In genomic region chr5:124700333-124700732, GRCh38 we compare ENCODE assay signal across 21 cellular contexts. TPM values are rescaled to one million over a fixed set of nuclear protein-coding genes. Genes with fewer than 3 reads are reported as not detected.
DNase-seq lines count a peak whose midpoint lies in the region; ATAC-seq, FAIRE-seq and TF ChIP-seq lines count a peak whose summit lies in the region.
"Had no signal": no experiment of that assay in that cellular context is flagged by ENCODE, and none has a peak within 500 bp of the region (broad histone marks: within the 10 kb centered on the region; RNA-seq: fewer than 3 reads in every experiment).

No MANE protein-coding gene starts in this region.

- H3K4me1 ChIP-seq in OCI-LY1 (ENCODE audit: insufficient read depth, low read length, severe bottlenecking) = peaks cover 93% of the 10 kb centered on the region
- peaks cover 0 to 37% (median 29%) of the 10 kb centered on the region in 4 experiments for H3K4me1 ChIP-seq in H1 (replicated peaks in 1 of 4; ENCODE audit: control insufficient read depth in 3 of 4, insufficient read depth in 4 of 4, low read length in 3 of 4)

- H3K9ac ChIP-seq in OCI-LY1 (ENCODE audit: low read length) (no peak overlapping the region), H1 (replicated peaks in 1 of 4; ENCODE audit: extremely low read depth in 1 of 4, low read depth in 3 of 4, low read length in 3 of 4) (no peak overlapping the region)
- H3K9ac ChIP-seq: KMS-11 had no signal

- H3K27ac ChIP-seq in OCI-LY1 (ENCODE audit: low read depth, low read length, poor library complexity, severe bottlenecking) (peak overlapping the region; percentile 97), H1 (ENCODE audit: low read depth, low read length) (no peak overlapping the region)
- H3K27ac ChIP-seq: KMS-11, PC-9 had no signal

- ATAC-seq in HG02884 (IDR thresholded peaks at IDR 0.05; ENCODE audit: unreplicated experiment) = no peak
- ATAC-seq in GM18907 (IDR thresholded peaks at IDR 0.05; ENCODE audit: unreplicated experiment) = no peak

- H2BK20ac ChIP-seq in H1 (ENCODE audit: low read length) = no peak overlapping the region

- H3K9me3 ChIP-seq in OCI-LY1 (ENCODE audit: low read length) (no peaks in the 10 kb centered on the region), H1 (ENCODE audit: insufficient read depth in 2 of 2, low read depth in 1 of 2, low read length in 1 of 2) (no peaks in the 10 kb centered on the region)

- no peak overlapping the region for H2BK5ac ChIP-seq in H1 (ENCODE audit: low read depth, low read length)

- CTCF ChIA-PET in H1 (lab: Charles Lee; ENCODE audit: partially characterized antibody) = no interaction called here

- no peaks in the 10 kb centered on the region for H3K27me3 ChIP-seq in OCI-LY1 (ENCODE audit: insufficient read depth, low read length)
- peaks cover 0 to 1% (median 0%) of the 10 kb centered on the region in 4 experiments; a peak in 1 of 7 replicates for H3K27me3 ChIP-seq in H1 (replicated peaks in 1 of 4; ENCODE audit: control insufficient read depth in 3 of 4, extremely low read depth in 1 of 4, insufficient read depth in 3 of 4, low read length in 3 of 4)

- H2AFZ ChIP-seq in OCI-LY1 (ENCODE audit: low read length) (no peak overlapping the region), H1 (ENCODE audit: low read length) (no peak overlapping the region)
- H2AFZ ChIP-seq: PC-9 had no signal

- peaks cover 56% of the 10 kb centered on the region for H3K36me3 ChIP-seq in OCI-LY1 (ENCODE audit: insufficient read depth, low read length)
- H3K36me3 ChIP-seq in H1 (ENCODE audit: control insufficient read depth in 2 of 4, insufficient read depth in 4 of 4, low read length in 3 of 4) = peaks cover 0 to 5% (median 0%) of the 10 kb centered on the region in 4 experiments; a peak in 2 of 8 replicates

- H3K79me1 ChIP-seq in H1 (ENCODE audit: low read depth, low read length) = peaks cover 9% of the 10 kb centered on the region; the same call in 1 of the 2 replicates

- H3K4me2 ChIP-seq in OCI-LY1 (ENCODE audit: low read length) (no peak overlapping the region; the same call in 1 of the 2 replicates), H1 (ENCODE audit: insufficient read depth in 1 of 2, low read depth in 2 of 2, low read length in 2 of 2) (no peak overlapping the region; a peak in 1 of 4 replicates)
- H3K4me2 ChIP-seq: KMS-11, PC-9 had no signal

- H3K4me1 Mint-ChIP-seq in nephron progenitor cell = peaks cover 93% of the 10 kb centered on the region
- no peaks in the 10 kb centered on the region for H3K4me1 Mint-ChIP-seq in activated T-cell treated with anti-CD3 and anti-CD28 coated beads, Interleukin-2, amount 50 U/mL, for 24 hours (ENCODE audit: low read depth)

- H3K27me3 Mint-ChIP-seq in nephron progenitor cell (ENCODE audit: low read depth, poor library complexity) = no peaks in the 10 kb centered on the region
- H3K27me3 Mint-ChIP-seq in activated T-cell treated with anti-CD3 and anti-CD28 coated beads, Interleukin-2, amount 50 U/mL, for 24 hours = peaks cover 8% of the 10 kb centered on the region
- H3K27me3 Mint-ChIP-seq: B cell had no signal

- no peaks in the 10 kb centered on the region for H3K23me2 ChIP-seq in H1 (ENCODE audit: low read depth, low read length)

- DNase-seq in H1 (ENCODE audit: low read depth in 1 of 2, low spot score in 2 of 2) (no peak), nephron progenitor cell (no peak), COR-L47 (lab: John Stamatoyannopoulos, UW) (no peak)
- no peak for DNase-seq in activated T-cell treated with anti-CD3 and anti-CD28 coated beads, Interleukin-2, amount 50 U/mL, for 24 hours
- DNase-seq: CD4-positive, alpha-beta T cell; DMS79 treated with DMSO at 0.1 percent for 48 hours; GDM1; GOT3; HFFc6; NCI-H1092 treated with DMSO at 0.1 percent for 48 hours; NCI-H1694; NCI-H69; NK-92 treated with Interleukin-12 subunit alpha and Interleukin-12 subunit beta, amount 100 ng/mL, for 24 hours; PC-9; SHP77 had no signal

- TF ChIP-seq EP300 in H1 (IDR thresholded peaks at IDR 0.05; ENCODE audit: borderline replicate concordance in 1 of 2, low read depth in 2 of 2, low read length in 2 of 2) = no peak

- peak overlapping the region; percentile 1; the same call in 1 of the 2 replicates for H2BK12ac ChIP-seq in H1 (ENCODE audit: low read depth, low read length)

- peaks cover 40% of the 10 kb centered on the region for H3K36me3 Mint-ChIP-seq in nephron progenitor cell (ENCODE audit: low read depth)
- no peaks in the 10 kb centered on the region for H3K36me3 Mint-ChIP-seq in activated T-cell treated with anti-CD3 and anti-CD28 coated beads, Interleukin-2, amount 50 U/mL, for 24 hours (ENCODE audit: low read depth)

- WGBS in H1 (ENCODE audit: extremely low coverage in 1 of 2, insufficient coverage in 1 of 2, insufficient read length in 1 of 2, insufficient replicate concordance in 2 of 2, low coverage in 1 of 2, low lambda C conversion rate in 2 of 2, missing lambda C conversion rate in 1 of 2), 2 experiments = 91% methylated on average over 3 of the region's 3 CpGs; no CpG with 5 or more reads in 1 of the 2 experiments

- H3K27ac Mint-ChIP-seq in nephron progenitor cell = peak overlapping the region; percentile 93
- H3K27ac Mint-ChIP-seq in activated T-cell treated with anti-CD3 and anti-CD28 coated beads, Interleukin-2, amount 50 U/mL, for 24 hours = no peak overlapping the region
- H3K27ac Mint-ChIP-seq: B cell; CD4-positive, alpha-beta T cell; HFFc6 had no signal

- no peak overlapping the region for H3K4ac ChIP-seq in H1 (replicated peaks; ENCODE audit: insufficient read length, low read depth, low read length)

- no peak overlapping the region for H4K5ac ChIP-seq in H1 (ENCODE audit: insufficient read length, low read depth, low read length)

- no peak overlapping the region for H4K8ac ChIP-seq in H1 (ENCODE audit: extremely low read depth, insufficient read depth, low read length)

- TF ChIP-seq POLR2A in H1 (IDR thresholded peaks at IDR 0.05; ENCODE audit: control extremely low read depth in 1 of 2, low read depth in 2 of 2, low read length in 2 of 2) = no peak

- 0 out of 2 replicates have a peak overlapping the region, but pooled peaks have one; percentile 22 for H3K18ac ChIP-seq in H1 (ENCODE audit: extremely low read depth, low read length)

- H3K9me2 ChIP-seq in OCI-LY1 (ENCODE audit: low read depth, low read length) = no peaks in the 10 kb centered on the region

- no peak overlapping the region for H2BK120ac ChIP-seq in H1 (replicated peaks; ENCODE audit: low read depth, low read length)

- TF ChIP-seq CTCF in OCI-LY1 (IDR thresholded peaks at IDR 0.05; ENCODE audit: low read length) (no peak), H1 (IDR thresholded peaks at IDR 0.05; ENCODE audit: control extremely low read depth in 1 of 3, insufficient read depth in 1 of 3, low read depth in 1 of 3, low read length in 3 of 3) (no peak), nephron progenitor cell (IDR thresholded peaks at IDR 0.05) (no peak)

- no peak for TF ChIP-seq RAD21 in H1 (IDR thresholded peaks at IDR 0.05 in 1 of 2, conservative IDR thresholded peaks at IDR 0.05 in 1 of 2; ENCODE audit: low read depth in 2 of 2, low read length in 2 of 2)

- H3K14ac ChIP-seq in H1 (ENCODE audit: insufficient read length) = no peak overlapping the region

- H3K56ac ChIP-seq in H1 (replicated peaks; ENCODE audit: insufficient read length, low read depth, low read length) = no peak overlapping the region

- POLR2A ChIA-PET in H1 (lab: Charles Lee; ENCODE audit: partially characterized antibody) = no interaction called here

- peak overlapping the region; percentile 57 for H3K4me3 Mint-ChIP-seq in nephron progenitor cell
- no peak overlapping the region for H3K4me3 Mint-ChIP-seq in activated T-cell treated with anti-CD3 and anti-CD28 coated beads, Interleukin-2, amount 50 U/mL, for 24 hours
- H3K4me3 Mint-ChIP-seq: B cell; CD4-positive, alpha-beta T cell; HFFc6 had no signal

- H2BK15ac ChIP-seq in H1 (ENCODE audit: low read length) = peak overlapping the region; percentile 82; the same call in 1 of the 2 replicates

- H3K4me3 ChIP-seq in OCI-LY1 (ENCODE audit: low read depth, low read length, poor library complexity, severe bottlenecking) (no peak overlapping the region), H1 (ENCODE audit: extremely low read depth in 1 of 4, insufficient read depth in 2 of 4, low read depth in 3 of 4, low read length in 4 of 4) (no peak overlapping the region)
- H3K4me3 ChIP-seq: PC-9 had no signal

- no peaks in the 10 kb centered on the region for H3F3A ChIP-seq in OCI-LY1 (ENCODE audit: insufficient read depth, low read length)

- H4K20me1 ChIP-seq in OCI-LY1 (ENCODE audit: insufficient read depth, low read length) = no peaks in the 10 kb centered on the region
- peaks cover 0 to 7% of the 10 kb centered on the region in 2 experiments for H4K20me1 ChIP-seq in H1 (replicated peaks in 1 of 2; ENCODE audit: control insufficient read depth in 1 of 2, insufficient read depth in 2 of 2, low read length in 2 of 2)

- no peak overlapping the region for H4K91ac ChIP-seq in H1 (replicated peaks; ENCODE audit: insufficient read length, low read length)

- H3K79me2 ChIP-seq in OCI-LY1 (ENCODE audit: insufficient read depth, low read length) (peaks cover 100% of the 10 kb centered on the region), H1 (ENCODE audit: control insufficient read depth in 1 of 2, insufficient read depth in 2 of 2, low read length in 2 of 2) (peaks cover 15 to 98% of the 10 kb centered on the region in 2 experiments)

- peaks cover 6% of the 10 kb centered on the region for H3K9me3 Mint-ChIP-seq in nephron progenitor cell
- no peaks in the 10 kb centered on the region for H3K9me3 Mint-ChIP-seq in activated T-cell treated with anti-CD3 and anti-CD28 coated beads, Interleukin-2, amount 50 U/mL, for 24 hours
- H3K9me3 Mint-ChIP-seq: CD4-positive, alpha-beta T cell; HFFc6 had no signal

- FAIRE-seq in H1 (lab: Jason Lieb, UNC) = no peak
- FAIRE-seq: D721Med had no signal

- no peak overlapping the region for H2AK5ac ChIP-seq in H1 (ENCODE audit: low read depth, low read length)

- no peak overlapping the region for H3K23ac ChIP-seq in H1 (ENCODE audit: insufficient read length)

TF ChIP-seq in H1, 55 proteins besides CTCF, POLR2A, EP300 and RAD21 (continues in another document):
- TF ChIP-seq JUN (IDR thresholded peaks at IDR 0.05; ENCODE audit: low read depth, low read length) = no peak
- no peak for TF ChIP-seq NRF1 (IDR thresholded peaks at IDR 0.05; ENCODE audit: low read depth, low read length)
- no peak for TF ChIP-seq RFX5 (IDR thresholded peaks at IDR 0.05; ENCODE audit: borderline replicate concordance, low read depth, low read length)
- no peak for TF ChIP-seq RBBP5 (IDR thresholded peaks at IDR 0.05; ENCODE audit: borderline replicate concordance, low read depth, low read length)
- no peak for TF ChIP-seq HDAC6 (IDR thresholded peaks at IDR 0.05; ENCODE audit: low read depth, low read length)

RNA-seq across cellular contexts. Expression of gene ZNF608, which starts 46.1 kb away (rescaled TPM):
- 40.4 and 40.8 TPM in 2 replicates for total RNA-seq in H1 (2021; fragmentation: NEBNext Ultra II Directional; extraction: Animal tissue kit (Norgen Biotek cat#: 25700))
- polyA plus RNA-seq in H1 (2011; rRNA removed) = 13.3 and 17.2 TPM in 2 replicates
- 21.6 TPM for polyA plus RNA-seq in H1 (2011; cell fraction: cytosol; rRNA removed)
- 22.2 TPM for polyA plus RNA-seq in H1 (2011; cell fraction: nucleus; rRNA removed)
- polyA plus RNA-seq in H1 (2012, experiment 1 of 2) = 26.7 to 29.8 TPM (median 28.7 TPM) in 4 replicates
- polyA plus RNA-seq in H1 (2012, experiment 2 of 2) = 2.2 TPM
- 27.0 TPM for polyA plus RNA-seq in H1 (2013, experiment 1 of 2)
- polyA plus RNA-seq in H1 (2013, experiment 2 of 2) = 23.0 TPM
- 38.1 and 43.4 TPM in 2 replicates for polyA minus RNA-seq in H1 (2011; rRNA and poly(A)+ RNA removed)
- 17.6 TPM for polyA minus RNA-seq in H1 (2011; cell fraction: cytosol; rRNA and poly(A)+ RNA removed)
- 69.6 TPM for polyA minus RNA-seq in H1 (2011; cell fraction: nucleus; rRNA and poly(A)+ RNA removed)
